ENCODE assay signal across 8 cellular contexts in genomic region chr9:128370367-128370751, GRCh38. TPM values are rescaled to one million over a fixed set of nuclear protein-coding genes. Genes with fewer than 3 reads are reported as not detected.
DNase-seq lines count a peak whose midpoint lies in the region; ATAC-seq and TF ChIP-seq lines count a peak whose summit lies in the region.

No MANE protein-coding gene starts in this region.

- H3K9ac ChIP-seq in neural cell (ENCODE audit: low read length) = peak overlapping the region; percentile 86

- H3K27me3 ChIP-seq in dorsolateral prefrontal cortex = no peaks in the 10 kb centered on the region
- no peaks in the 10 kb centered on the region for H3K27me3 ChIP-seq in neural cell (ENCODE audit: insufficient read depth, low read depth, low read length)

- H3K4me2 ChIP-seq in neural cell (ENCODE audit: low read length) = peak overlapping the region; percentile 57

- peaks cover 13% of the 10 kb centered on the region for H3K79me2 ChIP-seq in neural cell (replicated peaks; ENCODE audit: insufficient read depth, low read length)

- H3K36me3 ChIP-seq in neural cell (ENCODE audit: insufficient read depth, low read length) = no peaks in the 10 kb centered on the region

- no peak for TF ChIP-seq EP300 in neural cell (conservative IDR thresholded peaks at IDR 0.05; ENCODE audit: poor library complexity, severe bottlenecking)

- H3K9me2 ChIP-seq in neural cell (ENCODE audit: insufficient read depth, low read length) = no peaks in the 10 kb centered on the region

- no peak for TF ChIP-seq RAD21 in neural cell (conservative IDR thresholded peaks at IDR 0.05)

- peak overlapping the region; percentile 92 for H3K4me3 ChIP-seq in LNCaP clone FGC (ENCODE audit: low read depth, low read length)
- H3K4me3 ChIP-seq in dorsolateral prefrontal cortex = peak overlapping the region; percentile 59 to 98 (median 89)
- H3K4me3 ChIP-seq in neural cell (ENCODE audit: low read length) = peak overlapping the region; percentile 79

- H3K27ac ChIP-seq in C4-2B (peak overlapping the region; percentile 80), dorsolateral prefrontal cortex (peak overlapping the region; percentile 83 to 100 (median 98)), neural cell (ENCODE audit: low read length) (peak overlapping the region; percentile 86)

- DNase-seq in LNCaP clone FGC (ENCODE audit: low read depth) (no peak), dorsolateral prefrontal cortex (no peak), GM19240 (ENCODE audit: insufficient read length, low spot score) (no peak), GM13976 (ENCODE audit: low spot score) (no peak), KBM-7 (no peak)

- in situ Hi-C loops in GM13976 (cut with MboI; ENCODE audit: low sequenced_read_pairs, unreplicated experiment) = no loop called here
- in situ Hi-C loops in KBM-7 (cut with MboI; ENCODE audit: low pct_unique_long_range_greater_than_20kb, low sequenced_read_pairs) = no loop called here

- no peaks in the 10 kb centered on the region for H3F3A ChIP-seq in neural cell (ENCODE audit: insufficient read depth, low read length, poor library complexity, severe bottlenecking)

- no peak for ATAC-seq in HG03175 (IDR thresholded peaks at IDR 0.05; ENCODE audit: unreplicated experiment)

- no peaks in the 10 kb centered on the region for H4K20me1 ChIP-seq in neural cell (ENCODE audit: insufficient read depth)

- no peak for TF ChIP-seq CTCF in C4-2B (conservative IDR thresholded peaks at IDR 0.05)
- TF ChIP-seq CTCF in LNCaP clone FGC (IDR thresholded peaks at IDR 0.05; ENCODE audit: control insufficient read depth, extremely low read depth, insufficient read depth) = no peak
- peak in 2 of 56 donors; percentile 5 to 21 for TF ChIP-seq CTCF in dorsolateral prefrontal cortex (IDR thresholded peaks at IDR 0.05 in 54 of 56, conservative IDR thresholded peaks at IDR 0.05 in 2 of 56; ENCODE audit: low read depth in 1 of 56, partially characterized antibody in 56 of 56)
- no peak for TF ChIP-seq CTCF in neural cell (IDR thresholded peaks at IDR 0.05; ENCODE audit: poor library complexity, severe bottlenecking)
- TF ChIP-seq CTCF in GM13976 (IDR thresholded peaks at IDR 0.05; ENCODE audit: borderline replicate concordance, control extremely low read depth, extremely low read depth, insufficient read depth, missing control alignments) = no peak

- intact Hi-C loops in dorsolateral prefrontal cortex (cut with DNase I) = no loop called here

- H2AFZ ChIP-seq in neural cell (ENCODE audit: low read depth, low read length) = peak overlapping the region; percentile 37

- no peaks in the 10 kb centered on the region for H3K9me3 ChIP-seq in neural cell (ENCODE audit: low read length)

TF ChIP-seq in neural cell, 6 proteins besides CTCF, POLR2A, EP300 and RAD21:
- TF ChIP-seq POLR2AphosphoS5 (IDR thresholded peaks at IDR 0.05) = no peak
- no peak for TF ChIP-seq EZH2 (IDR thresholded peaks at IDR 0.05; ENCODE audit: borderline replicate concordance, insufficient read depth, low read length, poor library complexity, severe bottlenecking)
- TF ChIP-seq MXI1 (conservative IDR thresholded peaks at IDR 0.05; ENCODE audit: poor library complexity, severe bottlenecking) = no peak
- no peak for TF ChIP-seq TAF1 (IDR thresholded peaks at IDR 0.05; ENCODE audit: low read depth)
- TF ChIP-seq SMC3 (conservative IDR thresholded peaks at IDR 0.05; ENCODE audit: poor library complexity) = no peak
- no peak for TF ChIP-seq REST (IDR thresholded peaks at IDR 0.05; ENCODE audit: borderline replicate concordance)

RNA-seq across cellular contexts. Expression of gene URM1, which starts 0.8 kb away (rescaled TPM):
- total RNA-seq in dorsolateral prefrontal cortex = 10 to 100 TPM; 36.9 to 64.9 (median 48.8) TPM
- 66.0 and 80.8 TPM in 2 replicates for polyA plus RNA-seq in neural cell
- polyA minus RNA-seq in neural cell = 27.3 and 27.4 TPM in 2 replicates

RNA-seq across cellular contexts. Expression of gene SLC27A4, which starts 30.0 kb away (rescaled TPM):
- total RNA-seq in dorsolateral prefrontal cortex = 10 to 100 TPM; 25.1 to 59.1 (median 46.4) TPM
- polyA plus RNA-seq in neural cell = 31.6 and 34.2 TPM in 2 replicates
- 35.8 and 43.8 TPM in 2 replicates for polyA minus RNA-seq in neural cell

RNA-seq across cellular contexts. Expression of gene COQ4, which starts 47.7 kb away (rescaled TPM):
- 10 to 100 TPM; 28.0 to 67.5 (median 47.0) TPM for total RNA-seq in dorsolateral prefrontal cortex
- polyA plus RNA-seq in neural cell = 94.5 and 108 TPM in 2 replicates
- polyA minus RNA-seq in neural cell = 42.8 and 49.9 TPM in 2 replicates

RNA-seq across cellular contexts. Expression of gene TRUB2, which starts 48.1 kb away (rescaled TPM):
- total RNA-seq in dorsolateral prefrontal cortex = 10 to 100 TPM; 20.6 to 66.5 (median 44.9) TPM
- polyA plus RNA-seq in neural cell = 22.3 and 31.0 TPM in 2 replicates
- 12.4 and 14.6 TPM in 2 replicates for polyA minus RNA-seq in neural cell

RNA-seq across cellular contexts. Expression of gene CERCAM, which starts 50.3 kb away (rescaled TPM):
- total RNA-seq in dorsolateral prefrontal cortex = 1,000 to 10,000 TPM in 1 of 120 experiments, 100 to 1,000 TPM in 110, 10 to 100 TPM in 9; 33.1 to 1,222 (median 302) TPM
- 1.1 and 1.8 TPM in 2 replicates for polyA plus RNA-seq in neural cell
- polyA minus RNA-seq in neural cell = 1.2 and 1.5 TPM in 2 replicates
